9 cellular contexts compared by ENCODE assay signal in the genomic region with DNA sequence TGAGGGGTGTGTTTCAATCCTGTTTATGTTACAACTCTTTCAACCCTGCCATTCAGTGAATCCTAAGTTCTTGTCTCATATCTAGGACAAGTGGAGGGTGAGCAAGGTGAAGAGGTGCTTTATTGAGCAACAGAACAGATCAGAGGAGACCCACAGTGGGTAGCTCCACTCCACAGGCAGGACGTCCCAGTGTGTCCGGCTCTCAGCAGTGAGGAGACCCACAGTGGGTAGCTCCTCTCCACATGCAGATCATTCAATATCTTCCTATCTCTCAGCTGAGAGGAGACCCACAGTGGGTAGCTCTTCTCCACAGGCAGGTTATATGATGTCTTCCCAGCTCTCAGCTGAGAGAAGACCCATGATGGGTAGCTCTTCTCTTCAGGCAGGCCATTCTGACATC.
"Had no signal": no experiment of that assay in that cellular context is flagged by ENCODE, and none has a peak within 500 bp of the region (broad histone marks: within the 10 kb centered on the region; RNA-seq: fewer than 3 reads in every experiment).

No MANE protein-coding gene starts in this region.

- H3K27ac Mint-ChIP-seq: HFFc6, IgD-negative memory B cell had no signal

- H3K27ac ChIP-seq: GM23248, HL-60 had no signal

- H3K9me3 ChIP-seq: HAP-1 had no signal

- DNase-seq: GM23248, GOT3, H7, HFFc6 had no signal

- ATAC-seq: HCT116, HepG2 had no signal

- H3K4me3 ChIP-seq: GM23248, HAP-1 had no signal

- H3K4me1 Mint-ChIP-seq: IgD-negative memory B cell had no signal

- H3K36me3 ChIP-seq: HAP-1 had no signal

- H3K4me3 Mint-ChIP-seq: HFFc6, IgD-negative memory B cell had no signal

- H3K4me1 ChIP-seq: HAP-1 had no signal

- H3K27me3 Mint-ChIP-seq: IgD-negative memory B cell had no signal
